2 cellular contexts compared by ENCODE assay signal in genomic region chr2:198731842-198732421, GRCh38.
TF ChIP-seq lines count a peak whose summit lies in the region.

No MANE protein-coding gene starts in this region.

TF ChIP-seq in GM23338, 12 proteins besides CTCF, POLR2A, EP300 and RAD21 (continued from another document):
- TF ChIP-seq REST (IDR thresholded peaks at IDR 0.05; ENCODE audit: unreplicated experiment) (no peak), POLR2AphosphoS5 (IDR thresholded peaks at IDR 0.05; ENCODE audit: low read depth) (no peak), ZNF462 (CRISPR knock-in tag; IDR thresholded peaks at IDR 0.05) (no peak), ZNF331 (CRISPR knock-in tag; IDR thresholded peaks at IDR 0.05; ENCODE audit: low read depth) (no peak), STAT1 (IDR thresholded peaks at IDR 0.05; ENCODE audit: unreplicated experiment) (no peak), NANOG (IDR thresholded peaks at IDR 0.05; ENCODE audit: borderline replicate concordance) (no peak), EZH2phosphoT487 (IDR thresholded peaks at IDR 0.05; ENCODE audit: unreplicated experiment) (no peak), ZNF114 (CRISPR knock-in tag; IDR thresholded peaks at IDR 0.05) (no peak)

TF ChIP-seq in WTC11, 78 proteins besides CTCF, POLR2A, EP300 and RAD21 (continued from another document):
- TF ChIP-seq MLX (CRISPR knock-in tag; IDR thresholded peaks at IDR 0.05) = no peak
- no peak for TF ChIP-seq GTF2I (CRISPR knock-in tag; conservative IDR thresholded peaks at IDR 0.05)
- no peak for TF ChIP-seq ZNF121 (CRISPR knock-in tag; IDR thresholded peaks at IDR 0.05)
TF ChIP-seq in WTC11: peak in this region for 0.
